Comparison of ENCODE assay signal across 8 cellular contexts in genomic region chr6:89281779-89282246, GRCh38. TPM values are rescaled to one million over a fixed set of nuclear protein-coding genes. Genes with fewer than 3 reads are reported as not detected.
DNase-seq lines count a peak whose midpoint lies in the region; ATAC-seq and TF ChIP-seq lines count a peak whose summit lies in the region.

No MANE protein-coding gene starts in this region.

- H3K27ac ChIP-seq in liver (ENCODE audit: low read depth in 1 of 2, low read length in 2 of 2): no peak overlapping the region

- intact Hi-C loops in posterior cingulate gyrus (cut with DNase I): no loop called here

- DNase-seq in BJ (ENCODE audit: low read depth): no peak
- DNase-seq in NOMO-1 treated with dmso at 0.1 percent for 144 hours (lab: John Stamatoyannopoulos, UW; ENCODE audit: unreplicated experiment): peak; percentile 93
- DNase-seq in activated naive CD4-positive, alpha-beta T cell treated with anti-CD3 and anti-CD28 coated beads, Interleukin-2, amount 50 U/mL, for 16 hours: peak; percentile 22
- no peak for DNase-seq in DMS79 treated with DMSO at 0.1 percent for 48 hours (lab: John Stamatoyannopoulos, UW)
- no peak for DNase-seq in posterior cingulate gyrus

- H3K36me3 ChIP-seq in BJ (ENCODE audit: control insufficient read depth, insufficient read depth, low read length) (no peaks in the 10 kb centered on the region), liver (ENCODE audit: control insufficient read depth in 4 of 4, insufficient read depth in 3 of 4, low read depth in 1 of 4, low read length in 3 of 4) (no peaks in the 10 kb centered on the region)

- H3K4me1 ChIP-seq in liver (ENCODE audit: control insufficient read depth in 4 of 4, insufficient read depth in 4 of 4, low read length in 3 of 4): no peaks in the 10 kb centered on the region

- POLR2A ChIA-PET in BJ (lab: Charles Lee): no interaction called here

- peak in 1 of 2 donors; percentile 32 for TF ChIP-seq RAD21 in liver (IDR thresholded peaks at IDR 0.05)

- H3K9me3 ChIP-seq in liver (ENCODE audit: control insufficient read depth in 4 of 4, low read length in 3 of 4): no peaks in the 10 kb centered on the region

- peaks cover 7% of the 10 kb centered on the region for H3K27me3 ChIP-seq in BJ (ENCODE audit: control insufficient read depth, insufficient read depth, low read length)
- H3K27me3 ChIP-seq in liver (ENCODE audit: control insufficient read depth in 4 of 4, insufficient read depth in 4 of 4, low read length in 3 of 4): no peaks in the 10 kb centered on the region

- ATAC-seq in GM18858 (IDR thresholded peaks at IDR 0.05; ENCODE audit: unreplicated experiment) (peak; percentile 97), HG02885 (IDR thresholded peaks at IDR 0.05; ENCODE audit: poor library complexity, unreplicated experiment) (peak; percentile 99)

- no peak overlapping the region for H3K4me3 ChIP-seq in BJ (ENCODE audit: low read depth, low read length)
- no peak overlapping the region for H3K4me3 ChIP-seq in liver (ENCODE audit: low read depth in 1 of 3, low read length in 3 of 3)

- 74% methylated on average over 10 of the region's 10 CpGs for WGBS in liver

- CTCF ChIA-PET in BJ (lab: Yijun Ruan, JAX): interaction anchor here (1.4 to 1.6 kb wide), 2 partner anchors 11 to 161 kb away, joined by 3 to 4 read pairs; no protein-coding TSS in a partner anchor

- peak; percentile 50 for TF ChIP-seq CTCF in BJ (IDR thresholded peaks at IDR 0.05; ENCODE audit: insufficient read depth, low read depth, low read length)
- TF ChIP-seq CTCF in liver (IDR thresholded peaks at IDR 0.05; ENCODE audit: low read depth, low read length, missing input control): peak; percentile 19

- no peak overlapping the region for H3K9ac ChIP-seq in liver (ENCODE audit: low read depth in 1 of 2, low read length in 2 of 2)

TF ChIP-seq in liver, 16 proteins besides CTCF, POLR2A, EP300 and RAD21:
- TF ChIP-seq GABPA (IDR thresholded peaks at IDR 0.05 in 1 of 2, conservative IDR thresholded peaks at IDR 0.05 in 1 of 2) (no peak), MAX (IDR thresholded peaks at IDR 0.05) (no peak), REST (IDR thresholded peaks at IDR 0.05) (peak; percentile 59)
TF ChIP-seq in liver: peak in this region for 1.

RNA-seq across cellular contexts. Expression of gene GABRR2, which starts 33.3 kb away (rescaled TPM):
- polyA plus RNA-seq in BJ (2011; rRNA removed): 0.21 and 0.31 TPM in 2 replicates
- not detected in 2 replicates for polyA minus RNA-seq in BJ (2011; rRNA and poly(A)+ RNA removed)
- 1 to 10 TPM in 1 of 2 donors, under 1 TPM in 1; 0.37 to 1.7 TPM for total RNA-seq in liver
- under 1 TPM; 0.10 to 0.32 TPM for polyA plus RNA-seq in liver

Comparison
In these comparisons a context has a peak if more than half of its experiments do, and no peak if none do; other contexts are left out.
1. DNase-seq: peak in NOMO-1 treated with dmso at 0.1 percent for 144 hours (single experiment) and activated naive CD4-positive, alpha-beta T cell treated with anti-CD3 and anti-CD28 coated beads, Interleukin-2, amount 50 U/mL, for 16 hours (single experiment); none in BJ (single experiment), DMS79 treated with DMSO at 0.1 percent for 48 hours (single experiment) and posterior cingulate gyrus (0 of 10).